ENCODE assay signal across 9 cellular contexts in genomic region chr6:114342826-114343781, GRCh38. TPM values are rescaled to one million over a fixed set of nuclear protein-coding genes. Genes with fewer than 3 reads are reported as not detected.
DNase-seq lines count a peak whose midpoint lies in the region; ATAC-seq and TF ChIP-seq lines count a peak whose summit lies in the region.
"Had no signal": no experiment of that assay in that cellular context is flagged by ENCODE, and none has a peak within 500 bp of the region (broad histone marks: within the 10 kb centered on the region; RNA-seq: fewer than 3 reads in every experiment).

Gene HS3ST5 (minus strand): TSS chr6:114343023. CDS start chr6:114062845, 280,178 bp downstream.

- 1 to 3% methylated on average over 31 to 56 of the region's 73 CpGs for WGBS in upper lobe of left lung, 2 donors

- TF ChIP-seq CTCF in epithelial cell of esophagus (IDR thresholded peaks at IDR 0.05; ENCODE audit: insufficient read depth, low read depth, low read length, missing control alignments): peak; percentile 8
- peak; percentile 36 for TF ChIP-seq CTCF in mesothelial cell of epicardium (IDR thresholded peaks at IDR 0.05; ENCODE audit: unreplicated experiment)
- TF ChIP-seq CTCF in upper lobe of left lung (IDR thresholded peaks at IDR 0.05): peak in 2 of 6 experiments; percentile 7 to 29

- H3K27me3 ChIP-seq in SJCRH30 (no peaks in the 10 kb centered on the region), upper lobe of left lung (peaks cover 0 to 16% (median 7%) of the 10 kb centered on the region in 4 donors)

- H3K27ac ChIP-seq in SJCRH30 (peak within 1 kb of the TSS; percentile 28), upper lobe of left lung (no peak within 1 kb of the TSS)

- no peak for TF ChIP-seq EP300 in upper lobe of left lung (IDR thresholded peaks at IDR 0.05)

- no peaks in the 10 kb centered on the region for H3K9me3 Mint-ChIP-seq in mesothelial cell of epicardium

- H3K4me3 Mint-ChIP-seq in mesothelial cell of epicardium: peak within 1 kb of the TSS; percentile 76

- no peaks in the 10 kb centered on the region for H3K36me3 Mint-ChIP-seq in mesothelial cell of epicardium

- no peaks in the 10 kb centered on the region for H3K9me3 ChIP-seq in SJCRH30 (replicated peaks)
- no peaks in the 10 kb centered on the region for H3K9me3 ChIP-seq in upper lobe of left lung

- peak; percentile 36 for ATAC-seq in HG03175 (IDR thresholded peaks at IDR 0.05; ENCODE audit: unreplicated experiment)
- peak; percentile 64 to 73 for ATAC-seq in upper lobe of left lung (ENCODE audit: low FRiP score in 2 of 2)

- peaks cover 22% of the 10 kb centered on the region for H3K4me1 Mint-ChIP-seq in mesothelial cell of epicardium

- no peaks in the 10 kb centered on the region for H3K36me3 ChIP-seq in SJCRH30
- H3K36me3 ChIP-seq in upper lobe of left lung: no peaks in the 10 kb centered on the region

- TF ChIP-seq POLR2A in upper lobe of left lung (IDR thresholded peaks at IDR 0.05): no peak

- H3K4me3 ChIP-seq in SJCRH30 (peak within 1 kb of the TSS; percentile 87), epithelial cell of esophagus (ENCODE audit: low read length) (peak within 1 kb of the TSS; percentile 22), upper lobe of left lung (peak within 1 kb of the TSS; percentile 14 to 52 (median 49))

- H3K27ac Mint-ChIP-seq in mesothelial cell of epicardium: no peak within 1 kb of the TSS

- H3K4me1 ChIP-seq in SJCRH30 (no peaks in the 10 kb centered on the region), upper lobe of left lung (peaks cover 7 to 26% (median 12%) of the 10 kb centered on the region in 4 donors)

- DNase-seq in DMS53 treated with DMSO at 0.1 percent for 48 hours (lab: John Stamatoyannopoulos, UW; ENCODE audit: unreplicated experiment) (peak; percentile 7), SJCRH30 (peak; percentile 75 to 78), epithelial cell of esophagus (ENCODE audit: low read depth) (peak; percentile 6), mesothelial cell of epicardium (ENCODE audit: low spot score in 2 of 2, unreplicated experiment in 2 of 2) (peak; percentile 34 to 76), upper lobe of left lung (peak in 1 of 2 donors; percentile 86), HPDE6-E6E7 (ENCODE audit: extremely low spot score) (no peak), GM19240 (ENCODE audit: insufficient read length, low spot score) (no peak)

- peaks cover 50% of the 10 kb centered on the region for H3K27me3 Mint-ChIP-seq in mesothelial cell of epicardium (ENCODE audit: low read depth)

RNA-seq across cellular contexts. Expression of gene HS3ST5, which starts in this region (rescaled TPM):
- total RNA-seq in SJCRH30 (2014; rRNA removed; shearing (Covaris generic)): 0.55 and 0.56 TPM in 2 replicates
- total RNA-seq in mesothelial cell of epicardium: 0.16 to 0.49 TPM (median 0.27 TPM) in 3 replicates
- under 1 TPM in 5 of 6 donors, not detected in 1; 0.17 to 0.52 (median 0.30) TPM for total RNA-seq in upper lobe of left lung
- total RNA-seq: activated CD8-positive, alpha-beta memory T cell treated with anti-CD3 and anti-CD28 coated beads for 36 hours had no signal

Comparison
In these comparisons a context has a peak if more than half of its experiments do, and no peak if none do; other contexts are left out.
1. Peak in DNase-seq, H3K4me3 ChIP-seq and H3K27ac ChIP-seq in SJCRH30; RNA of the gene not detected or under 1 TPM.
2. Peak in DNase-seq in mesothelial cell of epicardium; RNA of the gene not detected or under 1 TPM.
3. Peak in ATAC-seq and H3K4me3 ChIP-seq in upper lobe of left lung; RNA of the gene not detected or under 1 TPM.
4. DNase-seq: peak in DMS53 treated with DMSO at 0.1 percent for 48 hours (single experiment) and epithelial cell of esophagus (single experiment); none in HPDE6-E6E7 (single experiment) and GM19240 (single experiment).
5. H3K4me3 ChIP-seq: peak in every context shown above with its lines; median percentile 87 in SJCRH30; 49 in upper lobe of left lung; 22 in epithelial cell of esophagus.